8 cellular contexts compared by ENCODE assay signal in the genomic region with DNA sequence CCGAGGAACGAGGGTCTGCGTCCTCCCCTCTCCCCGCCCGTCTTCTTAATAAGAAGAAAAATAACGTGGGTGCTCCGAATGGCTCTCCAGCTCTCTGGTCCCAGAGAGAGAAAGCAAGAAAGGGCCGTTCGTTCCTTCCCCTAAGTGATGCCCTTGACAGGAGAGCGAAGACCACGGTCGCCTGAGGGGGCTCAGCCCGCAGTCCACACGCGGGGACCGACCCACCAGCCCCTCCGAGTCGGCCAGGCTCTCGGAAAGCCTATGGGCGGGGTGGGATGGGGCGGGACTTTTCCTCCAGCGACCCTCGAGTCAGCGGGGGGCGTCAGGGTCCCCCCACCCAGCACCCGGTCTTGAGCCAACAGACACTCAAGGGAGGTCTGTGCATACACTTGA. TPM values are rescaled to one million over a fixed set of nuclear protein-coding genes. Genes with fewer than 3 reads are reported as not detected.
DNase-seq lines count a peak whose midpoint lies in the region; ATAC-seq and TF ChIP-seq lines count a peak whose summit lies in the region.

No MANE protein-coding gene starts in this region.

- H3K9me3 ChIP-seq in ascending aorta (no peaks in the 10 kb centered on the region), tibial artery (no peaks in the 10 kb centered on the region)

- ATAC-seq in HG02885 (IDR thresholded peaks at IDR 0.05; ENCODE audit: poor library complexity, unreplicated experiment) (no peak), GM19395 (IDR thresholded peaks at IDR 0.05; ENCODE audit: unreplicated experiment) (no peak)

- peaks cover 12% of the 10 kb centered on the region for H3K4me1 Mint-ChIP-seq in activated T-cell treated with anti-CD3 and anti-CD28 coated beads, Interleukin-2, amount 50 U/mL, for 24 hours (ENCODE audit: low read depth)

- no peaks in the 10 kb centered on the region for H3K9me3 Mint-ChIP-seq in activated T-cell treated with anti-CD3 and anti-CD28 coated beads, Interleukin-2, amount 50 U/mL, for 24 hours

- H3K4me3 ChIP-seq in ascending aorta (peak overlapping the region; percentile 83 to 84), kidney epithelial cell (ENCODE audit: low read depth, low read length) (peak overlapping the region; percentile 72), tibial artery (peak overlapping the region; percentile 53 to 71)

- no peaks in the 10 kb centered on the region for H3K36me3 ChIP-seq in ascending aorta
- no peaks in the 10 kb centered on the region for H3K36me3 ChIP-seq in kidney epithelial cell (ENCODE audit: control insufficient read depth, insufficient read depth, low read length)
- no peaks in the 10 kb centered on the region for H3K36me3 ChIP-seq in tibial artery

- H3K36me3 Mint-ChIP-seq in activated T-cell treated with anti-CD3 and anti-CD28 coated beads, Interleukin-2, amount 50 U/mL, for 24 hours (ENCODE audit: low read depth), result no peaks in the 10 kb centered on the region

- intact Hi-C loops in ascending aorta (cut with DNase I), result loop anchor here (5.0 kb wide), 3 partner anchors 54 to 324 kb away; partner anchors contain the start of genes ATRNL1 and FHIP2A
- intact Hi-C loops in tibial artery (cut with DNase I; ENCODE audit: low total_unique reads), result no loop called here

- H3K4me3 Mint-ChIP-seq in activated T-cell treated with anti-CD3 and anti-CD28 coated beads, Interleukin-2, amount 50 U/mL, for 24 hours, result peak overlapping the region; percentile 64

- H3K27ac ChIP-seq in ascending aorta (peak overlapping the region; percentile 37 to 51), tibial artery (peak overlapping the region; percentile 5 to 45)

- H3K27me3 ChIP-seq in ascending aorta (no peaks in the 10 kb centered on the region), kidney epithelial cell (ENCODE audit: control insufficient read depth, insufficient read depth, low read length) (no peaks in the 10 kb centered on the region), tibial artery (peaks cover 0 to 5% of the 10 kb centered on the region in 2 donors)

- peaks cover 57% of the 10 kb centered on the region for H3K27me3 Mint-ChIP-seq in activated T-cell treated with anti-CD3 and anti-CD28 coated beads, Interleukin-2, amount 50 U/mL, for 24 hours

- DNase-seq in activated T-cell treated with anti-CD3 and anti-CD28 coated beads, Interleukin-2, amount 50 U/mL, for 24 hours, result no peak
- DNase-seq in activated T-cell treated with anti-CD3 and anti-CD28 coated beads, Interleukin-2, amount 50 U/mL, for 1 hour, result no peak
- DNase-seq in ascending aorta (ENCODE audit: low spot score in 2 of 2) (no peak), kidney epithelial cell (ENCODE audit: low read depth) (no peak), tibial artery (no peak), NOMO-1 (lab: John Stamatoyannopoulos, UW; ENCODE audit: unreplicated experiment in 2 of 2) (no peak)

- H3K4me1 ChIP-seq in ascending aorta, result peaks cover 4 to 8% of the 10 kb centered on the region in 2 donors
- H3K4me1 ChIP-seq in tibial artery, result peaks cover 0 to 17% (median 12%) of the 10 kb centered on the region in 4 donors

- TF ChIP-seq CTCF in ascending aorta (IDR thresholded peaks at IDR 0.05) (no peak), kidney epithelial cell (IDR thresholded peaks at IDR 0.05; ENCODE audit: insufficient read depth, low read length, poor library complexity, severe bottlenecking) (no peak), tibial artery (IDR thresholded peaks at IDR 0.05) (no peak)

- H3K27ac Mint-ChIP-seq in activated T-cell treated with anti-CD3 and anti-CD28 coated beads, Interleukin-2, amount 50 U/mL, for 24 hours, result no peak overlapping the region

RNA-seq across cellular contexts. Expression of gene FHIP2A, which starts 53.2 kb away (rescaled TPM):
- total RNA-seq in ascending aorta (19.6 TPM), kidney epithelial cell (16.3 and 17.2 TPM in 2 replicates)
